Comparison of ENCODE assay signal across 8 cellular contexts in the genomic region with DNA sequence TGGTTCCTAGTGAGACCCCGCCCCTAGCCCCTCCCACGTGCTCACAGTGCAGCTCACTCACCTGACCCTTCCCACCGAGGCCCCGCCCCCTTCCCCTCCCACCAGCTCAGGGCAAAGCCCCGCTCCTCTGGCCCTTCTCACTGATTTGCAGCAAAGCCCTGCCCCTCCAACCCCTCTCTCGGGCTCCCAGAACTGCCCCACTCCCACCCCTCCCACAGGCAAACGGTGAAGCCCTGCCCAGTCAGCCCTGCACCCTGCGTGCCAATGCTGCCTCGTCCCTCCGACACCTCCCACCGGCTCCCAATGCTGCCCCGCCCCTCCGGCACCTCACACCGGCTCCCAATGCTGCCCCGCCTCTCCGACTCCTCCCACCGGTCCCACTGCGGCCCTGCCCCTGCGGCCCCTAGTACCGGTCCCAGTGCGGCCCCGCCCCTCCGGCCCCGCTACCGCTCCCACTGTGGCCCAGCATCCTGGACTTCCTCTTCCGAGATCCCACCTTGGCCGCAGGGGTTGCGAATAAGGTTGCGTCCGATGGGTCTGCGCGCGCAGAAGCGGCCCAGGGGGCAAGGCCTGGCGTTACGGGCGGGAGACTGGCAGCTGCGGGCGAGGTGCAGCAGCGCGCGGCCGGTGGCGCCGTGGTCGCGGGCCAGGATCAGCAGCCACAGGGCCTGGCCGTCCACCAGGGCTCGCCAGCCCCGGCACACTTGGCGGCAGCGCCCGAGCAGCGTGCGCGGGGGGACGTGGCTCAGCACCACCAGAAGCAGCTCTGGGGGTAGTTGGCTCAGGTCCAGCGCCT.
DNase-seq lines count a peak whose midpoint lies in the region; ATAC-seq and TF ChIP-seq lines count a peak whose summit lies in the region.

No MANE protein-coding gene starts in this region.

- DNase-seq in EL (peak; percentile 89), NOMO-1 treated with dmso at 0.1 percent for 144 hours (lab: John Stamatoyannopoulos, UW; ENCODE audit: unreplicated experiment) (peak; percentile 90), activated T-cell treated with anti-CD3 and anti-CD28 coated beads for 24 hours (ENCODE audit: low read depth) (peak; percentile 74), epithelial cell of esophagus (ENCODE audit: low read depth) (peak; percentile 96), middle frontal gyrus (ENCODE audit: extremely low spot score, low spot score) (peak; percentile 32)
- peak; percentile 42 to 61 for DNase-seq in stimulated activated CD8-positive, alpha-beta memory T cell treated with anti-CD3 and anti-CD28 coated beads, Interleukin-2, amount 100 ng/mL, for 1 hour (ENCODE audit: low read depth in 2 of 2)

- no peak for TF ChIP-seq CTCF in epithelial cell of esophagus (IDR thresholded peaks at IDR 0.05; ENCODE audit: insufficient read depth, low read depth, low read length, missing control alignments)

- H3K4me3 ChIP-seq in epithelial cell of esophagus (ENCODE audit: low read length) = peak overlapping the region; percentile 59

- ATAC-seq in HG03280 (IDR thresholded peaks at IDR 0.05; ENCODE audit: unreplicated experiment) (peak; percentile 74), GM21528 (IDR thresholded peaks at IDR 0.05; ENCODE audit: low FRiP score, unreplicated experiment) (no peak)

Comparison
In these comparisons a context has a peak if more than half of its experiments do, and no peak if none do; other contexts are left out.
1. DNase-seq: peak in every context shown above with its lines; median percentile 96 in epithelial cell of esophagus; 90 in NOMO-1 treated with dmso at 0.1 percent for 144 hours; 89 in EL; 74 in activated T-cell treated with anti-CD3 and anti-CD28 coated beads for 24 hours; 52 in stimulated activated CD8-positive, alpha-beta memory T cell treated with anti-CD3 and anti-CD28 coated beads, Interleukin-2, amount 100 ng/mL, for 1 hour; 32 in middle frontal gyrus.